14 cellular contexts compared by ENCODE assay signal in the genomic region with DNA sequence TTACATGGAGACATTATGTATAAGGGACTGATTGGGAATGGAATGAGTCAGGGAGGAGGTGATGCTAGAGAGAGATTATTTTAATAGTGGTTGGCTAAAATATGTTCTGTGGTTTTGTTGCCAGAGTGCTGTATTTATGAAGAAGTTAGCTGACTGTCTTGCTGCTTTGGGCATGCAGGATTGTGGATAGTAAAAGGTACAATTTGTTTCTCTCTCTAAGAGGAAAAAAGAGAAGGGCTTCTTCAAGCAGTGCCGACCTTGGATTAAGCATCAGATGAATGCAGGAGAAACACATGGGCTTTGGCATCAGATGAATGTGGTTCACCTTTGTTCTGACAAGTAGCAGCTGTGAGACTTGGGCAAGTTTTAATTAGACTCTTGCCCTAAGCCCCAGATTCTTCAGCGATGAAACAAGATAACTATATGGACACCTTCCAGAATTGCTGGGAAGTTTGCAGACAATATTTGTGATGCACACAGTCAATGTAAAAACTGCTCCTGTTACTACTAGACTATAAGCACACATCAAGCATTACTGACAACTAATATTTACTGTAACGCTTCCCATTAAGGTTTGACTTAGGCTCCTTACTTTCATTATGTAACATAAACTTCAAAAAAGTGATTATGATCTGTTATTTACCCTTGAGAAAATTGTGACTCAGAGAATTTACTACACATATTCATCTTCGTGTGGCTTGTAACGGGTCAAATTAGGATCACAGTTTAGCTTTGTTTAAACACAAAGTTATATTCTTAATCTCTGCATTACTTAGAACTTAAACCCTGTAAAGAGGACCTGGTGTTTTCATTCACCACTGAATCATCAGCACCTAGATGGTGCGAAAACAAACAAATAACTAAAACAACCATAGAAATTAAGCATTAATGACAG.
DNase-seq lines count a peak whose midpoint lies in the region; ATAC-seq and TF ChIP-seq lines count a peak whose summit lies in the region.
"Had no signal": no experiment of that assay in that cellular context is flagged by ENCODE, and none has a peak within 500 bp of the region (broad histone marks: within the 10 kb centered on the region; RNA-seq: fewer than 3 reads in every experiment).

No MANE protein-coding gene starts in this region.

- TF ChIP-seq CTCF in AG04449 (IDR thresholded peaks at IDR 0.05; ENCODE audit: insufficient read depth, low read length, missing control alignments) = no peak
- no peak for TF ChIP-seq CTCF in MCF 10A (IDR thresholded peaks at IDR 0.05; ENCODE audit: unreplicated experiment)

- CTCF ChIA-PET in AG04449 (lab: Yijun Ruan, JAX) (no interaction called here), MCF 10A (lab: Yijun Ruan, JAX) (interaction anchor here (0.6 to 1.3 kb wide), 3 partner anchors 15 to 818 kb away, joined by 3 read pairs; no protein-coding TSS in a partner anchor)

- no TSS peak for BruUV-seq in MCF 10A (replicated peaks; lab: Mats Ljungman, UMichigan)

- DNase-seq in AG04449 (ENCODE audit: low read depth, low spot score) (peak; percentile 66), HS-5 (ENCODE audit: low read depth) (peak; percentile 20), MCF 10A (ENCODE audit: unreplicated experiment) (peak; percentile 72), left kidney (ENCODE audit: low read depth, low spot score) (peak; percentile 24), GM23248 (no peak)
- no peak for DNase-seq in activated naive CD4-positive, alpha-beta T cell (lab: John Stamatoyannopoulos, UW)
- DNase-seq: activated CD4-positive, alpha-beta T cell treated with anti-CD3 and anti-CD28 coated beads, Interleukin-2, amount 50 U/mL, for 1 hour; activated naive CD4-positive, alpha-beta T cell treated with anti-CD3 and anti-CD28 coated beads, Interleukin-2, amount 50 U/mL, for 16 hours; BE2C; effector CD4-positive, alpha-beta T cell; stimulated activated CD4-positive, alpha-beta T cell treated with anti-CD3 and anti-CD28 coated beads, Interleukin-2, amount 100 ng/mL, for 48 hours; stimulated activated naive CD8-positive, alpha-beta T cell treated with anti-CD3 and anti-CD28 coated beads, Interleukin-15, amount 100 ng/mL, for 72 hours had no signal

- H3F3A ChIP-seq in GM23248 (ENCODE audit: insufficient read depth) = no peaks in the 10 kb centered on the region

- H3K4me2 ChIP-seq in GM23248 (ENCODE audit: unreplicated experiment) = no peak overlapping the region

- no peaks in the 10 kb centered on the region for H3K9me3 Mint-ChIP-seq in MCF 10A (ENCODE audit: unreplicated experiment)
- H3K9me3 Mint-ChIP-seq: stimulated activated naive CD8-positive, alpha-beta T cell treated with anti-CD3 and anti-CD28 coated beads, Interleukin-15, amount 100 ng/mL, for 72 hours had no signal

- H3K9me2 ChIP-seq in GM23248 (ENCODE audit: insufficient read depth) = no peaks in the 10 kb centered on the region

- 10 to 12% methylated on average over 6 of the region's 6 CpGs for WGBS in GM23248 (ENCODE audit: low coverage in 1 of 2, low lambda C conversion rate in 2 of 2, missing lambda C conversion rate in 2 of 2), 2 experiments

- H3K27me3 ChIP-seq in GM23248 (replicated peaks; ENCODE audit: insufficient read depth) = no peaks in the 10 kb centered on the region
- H3K27me3 ChIP-seq: BE2C had no signal

- POLR2A ChIA-PET in AG04449 (lab: Yijun Ruan, JAX) = no interaction called here
- POLR2A ChIA-PET in MCF 10A (lab: Yijun Ruan, JAX) = interaction anchor here (0.7 to 1.4 kb wide), 5 partner anchors 19 to 251 kb away, joined by 3 to 5 read pairs (median 3); no protein-coding TSS in a partner anchor

- no peak overlapping the region for H3K27ac ChIP-seq in GM23248

- H3K9me3 ChIP-seq in GM23248 (ENCODE audit: low read depth) = no peaks in the 10 kb centered on the region
- H3K9me3 ChIP-seq: BE2C had no signal

- H3K79me2 ChIP-seq in GM23248 (ENCODE audit: insufficient read depth) = no peaks in the 10 kb centered on the region

- no peaks in the 10 kb centered on the region for H4K20me1 ChIP-seq in GM23248 (ENCODE audit: insufficient read depth)

- peaks cover 41% of the 10 kb centered on the region for H3K4me1 Mint-ChIP-seq in MCF 10A (ENCODE audit: insufficient read depth, unreplicated experiment)
- H3K4me1 Mint-ChIP-seq: stimulated activated naive CD8-positive, alpha-beta T cell treated with anti-CD3 and anti-CD28 coated beads, Interleukin-15, amount 100 ng/mL, for 72 hours had no signal

- H3K9ac ChIP-seq in GM23248 = no peak overlapping the region

- no peak overlapping the region for H2AFZ ChIP-seq in GM23248

- H3K27ac Mint-ChIP-seq in MCF 10A (ENCODE audit: low read depth, unreplicated experiment) = peak overlapping the region; percentile 50
- H3K27ac Mint-ChIP-seq: stimulated activated naive CD8-positive, alpha-beta T cell treated with anti-CD3 and anti-CD28 coated beads, Interleukin-15, amount 100 ng/mL, for 72 hours had no signal

- no peaks in the 10 kb centered on the region for H3K27me3 Mint-ChIP-seq in MCF 10A (ENCODE audit: insufficient read depth, unreplicated experiment)
- H3K27me3 Mint-ChIP-seq: stimulated activated naive CD8-positive, alpha-beta T cell treated with anti-CD3 and anti-CD28 coated beads, Interleukin-15, amount 100 ng/mL, for 72 hours had no signal

- H3K4me3 ChIP-seq in AG04449 (ENCODE audit: low read depth, low read length) = no peak overlapping the region
- H3K4me3 ChIP-seq in GM23248 = no peak overlapping the region

- H3K4me3 Mint-ChIP-seq in MCF 10A (ENCODE audit: unreplicated experiment) = no peak overlapping the region
- H3K4me3 Mint-ChIP-seq: stimulated activated naive CD8-positive, alpha-beta T cell treated with anti-CD3 and anti-CD28 coated beads, Interleukin-15, amount 100 ng/mL, for 72 hours had no signal

- H3K36me3 ChIP-seq in GM23248 (ENCODE audit: low read depth) = no peaks in the 10 kb centered on the region
- H3K36me3 ChIP-seq: BE2C had no signal

- H3K36me3 Mint-ChIP-seq in MCF 10A (ENCODE audit: insufficient read depth, unreplicated experiment) = no peaks in the 10 kb centered on the region

- intact Hi-C loops in MCF 10A (cut with micrococcal nuclease) = no loop called here

- no peaks in the 10 kb centered on the region for H3K4me1 ChIP-seq in GM23248 (ENCODE audit: insufficient read depth)

- in situ Hi-C loops in GM23248 (cut with MboI) = no loop called here

- ATAC-seq in GM19035 (IDR thresholded peaks at IDR 0.05; ENCODE audit: unreplicated experiment) = no peak
- ATAC-seq in HG03460 (IDR thresholded peaks at IDR 0.05; ENCODE audit: unreplicated experiment) = no peak
- ATAC-seq: stimulated activated naive CD8-positive, alpha-beta T cell treated with anti-CD3 and anti-CD28 coated beads, Interleukin-15, amount 100 ng/mL, for 72 hours had no signal

Comparison
In these comparisons a context has a peak if more than half of its experiments do, and no peak if none do; other contexts are left out.
1. DNase-seq: peak in AG04449 (single experiment), HS-5 (single experiment), MCF 10A (single experiment) and left kidney (single experiment); none in GM23248 (single experiment) and activated naive CD4-positive, alpha-beta T cell (0 of 4).